Comparison of ENCODE assay signal across 26 cellular contexts in genomic region chr3:178665747-178666146, GRCh38.
"Had no signal": no experiment of that assay in that cellular context is flagged by ENCODE, and none has a peak within 500 bp of the region (broad histone marks: within the 10 kb centered on the region; RNA-seq: fewer than 3 reads in every experiment).

No MANE protein-coding gene starts in this region.

- H3K27me3 ChIP-seq: gastroesophageal sphincter, neutrophil, ovary, right lobe of liver, transverse colon had no signal

- H3K4me3 Mint-ChIP-seq: activated CD8-positive, alpha-beta T cell treated with anti-CD3 and anti-CD28 coated beads, Interleukin-2, amount 10 ng/mL, durations not matched to agents 7 days and 5 days; activated naive CD8-positive, alpha-beta T cell treated with anti-CD3 and anti-CD28 coated beads, Interleukin-2, amount 50 U/mL, for 24 hours; activated T-helper 1 cell treated with anti-CD3 and anti-CD28 coated beads, Interleukin-12 subunit alpha, Interleukin-12 subunit beta, Interleukin-2, Interleukin-4 antibody, amounts not matched to agents 30 ng/mL and 10 ng/mL and 1 ng/mL, durations not matched to agents 14 hours and 24 hours and 36 hours; brain; mesothelial cell of epicardium; natural killer cell treated with Interleukin-12 subunit alpha and Interleukin-12 subunit beta and Interleukin-15 and Interleukin-18, amount 100 ng/mL, for 72 hours; stimulated activated naive B cell treated with anti-CD40 and anti-IgM and Interleukin-4, amounts not matched to agents 10 μg/mL and 1 μg/mL and 100 μg/mL, for 72 hours had no signal

- ATAC-seq: activated CD8-positive, alpha-beta T cell treated with anti-CD3 and anti-CD28 coated beads, Interleukin-2, amount 10 ng/mL, durations not matched to agents 7 days and 5 days; activated naive CD8-positive, alpha-beta T cell treated with anti-CD3 and anti-CD28 coated beads, Interleukin-2, amount 50 U/mL, for 24 hours; gastroesophageal sphincter; left lobe of liver; natural killer cell treated with Interleukin-12 subunit alpha and Interleukin-12 subunit beta and Interleukin-15 and Interleukin-18, amount 100 ng/mL, for 72 hours; right lobe of liver; stimulated activated naive B cell treated with anti-CD40 and anti-IgM and Interleukin-4, amounts not matched to agents 10 μg/mL and 1 μg/mL and 100 μg/mL, for 72 hours had no signal

- DNase-seq: activated CD4-positive, alpha-beta T cell treated with anti-CD3 and anti-CD28 coated beads, Interleukin-2, amount 50 U/mL, for 1 hour; activated CD4-positive, CD25-positive, alpha-beta regulatory T cell treated with anti-CD3 and anti-CD28 coated beads, Interleukin-2, amount 50 U/mL, for 72 hours; activated CD8-positive, alpha-beta T cell treated with anti-CD3 and anti-CD28 coated beads, Interleukin-2, amount 10 ng/mL, durations not matched to agents 7 days and 5 days; activated gamma-delta T cell; activated naive CD4-positive, alpha-beta T cell treated with anti-CD3 and anti-CD28 coated beads, Interleukin-2, amount 50 U/mL, for 16 hours; activated naive CD8-positive, alpha-beta T cell treated with anti-CD3 and anti-CD28 coated beads, Interleukin-2, amount 50 U/mL, for 24 hours; anterior cingulate cortex; central memory CD4-positive, alpha-beta T cell; dermis blood vessel endothelial cell; effector CD8-positive, alpha-beta T cell; head of caudate nucleus; ovary; right lobe of liver; stimulated activated CD4-positive, alpha-beta T cell treated with anti-CD3 and anti-CD28 coated beads, Interleukin-15, amount 100 ng/mL, for 24 hours; stimulated activated CD8-positive, alpha-beta memory T cell treated with anti-CD3 and anti-CD28 coated beads, Interleukin-4, amount 100 ng/mL, for 48 hours; stimulated activated naive B cell treated with anti-CD40 and anti-IgM and Interleukin-4, amounts not matched to agents 10 μg/mL and 1 μg/mL and 100 μg/mL, for 72 hours; transverse colon had no signal

- H3K4me1 Mint-ChIP-seq: activated naive CD8-positive, alpha-beta T cell treated with anti-CD3 and anti-CD28 coated beads, Interleukin-2, amount 50 U/mL, for 24 hours had no signal

- H3K36me3 Mint-ChIP-seq: brain; mesothelial cell of epicardium; natural killer cell treated with Interleukin-12 subunit alpha and Interleukin-12 subunit beta and Interleukin-15 and Interleukin-18, amount 100 ng/mL, for 72 hours; stimulated activated naive B cell treated with anti-CD40 and anti-IgM and Interleukin-4, amounts not matched to agents 10 μg/mL and 1 μg/mL and 100 μg/mL, for 72 hours had no signal

- H3K27ac Mint-ChIP-seq: activated CD8-positive, alpha-beta T cell treated with anti-CD3 and anti-CD28 coated beads, Interleukin-2, amount 10 ng/mL, durations not matched to agents 7 days and 5 days; activated naive CD8-positive, alpha-beta T cell treated with anti-CD3 and anti-CD28 coated beads, Interleukin-2, amount 50 U/mL, for 24 hours; activated T-helper 1 cell treated with anti-CD3 and anti-CD28 coated beads, Interleukin-12 subunit alpha, Interleukin-12 subunit beta, Interleukin-2, Interleukin-4 antibody, amounts not matched to agents 30 ng/mL and 10 ng/mL and 1 ng/mL, durations not matched to agents 14 hours and 24 hours and 36 hours; mesothelial cell of epicardium; natural killer cell treated with Interleukin-12 subunit alpha and Interleukin-12 subunit beta and Interleukin-15 and Interleukin-18, amount 100 ng/mL, for 72 hours; stimulated activated naive B cell treated with anti-CD40 and anti-IgM and Interleukin-4, amounts not matched to agents 10 μg/mL and 1 μg/mL and 100 μg/mL, for 72 hours had no signal

- H3K27me3 Mint-ChIP-seq: brain; natural killer cell treated with Interleukin-12 subunit alpha and Interleukin-12 subunit beta and Interleukin-15 and Interleukin-18, amount 100 ng/mL, for 72 hours had no signal

- H3K4me3 ChIP-seq: gastroesophageal sphincter, ovary, prostate gland, right lobe of liver, smooth muscle cell, transverse colon had no signal

- H3K4me1 ChIP-seq: prostate gland, right lobe of liver, transverse colon had no signal

- H3K9me3 ChIP-seq: gastroesophageal sphincter, neutrophil, ovary, prostate gland, right lobe of liver, transverse colon had no signal

- H3K36me3 ChIP-seq: gastroesophageal sphincter, neutrophil, ovary, prostate gland, right lobe of liver, transverse colon had no signal

- H3K27ac ChIP-seq: gastroesophageal sphincter, neutrophil, ovary, prostate gland, right lobe of liver, transverse colon had no signal
